Comparison of ENCODE assay signal across 11 cellular contexts in the genomic region with DNA sequence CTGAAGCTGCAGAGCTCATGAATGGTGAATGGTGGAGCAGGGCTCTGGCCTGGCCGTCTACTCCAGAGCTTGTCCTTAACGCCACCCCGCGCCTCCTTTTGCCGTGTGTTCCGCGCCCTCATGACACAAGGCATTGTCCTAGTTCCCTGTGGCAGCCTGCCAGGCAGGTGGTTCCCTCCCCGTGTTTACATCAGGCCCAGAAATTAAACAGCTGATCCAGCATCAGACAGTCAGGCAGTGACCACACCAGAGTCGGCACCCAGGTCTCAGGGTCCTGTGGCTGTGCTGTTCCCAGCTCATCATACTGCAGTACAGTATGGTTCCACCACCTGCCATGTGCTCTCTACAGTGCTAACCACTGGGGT.
DNase-seq lines count a peak whose midpoint lies in the region; ATAC-seq, FAIRE-seq and TF ChIP-seq lines count a peak whose summit lies in the region.
"Had no signal": no experiment of that assay in that cellular context is flagged by ENCODE, and none has a peak within 500 bp of the region (broad histone marks: within the 10 kb centered on the region; RNA-seq: fewer than 3 reads in every experiment).

No MANE protein-coding gene starts in this region.

- H3K36me3 ChIP-seq in pancreas (no peaks in the 10 kb centered on the region), left lung (no peaks in the 10 kb centered on the region)
- H3K36me3 ChIP-seq: sigmoid colon had no signal

- intact Hi-C loops in pancreas (cut with DNase I) (no loop called here), left lung (cut with DNase I) (no loop called here)

- peak overlapping the region; percentile 88 for H3K4me3 Mint-ChIP-seq in T-helper 2 cell treated with Interferon-gamma antibody and Interleukin-4, amounts not matched to agents 5 μg/mL and 100 μg/mL, for 36 hours

- peak overlapping the region; percentile 82 for H3K27ac ChIP-seq in caudate nucleus (ENCODE audit: low read depth, low read length)
- H3K27ac ChIP-seq in pancreas: no peak overlapping the region
- H3K27ac ChIP-seq in left lung: no peak overlapping the region
- H3K27ac ChIP-seq: sigmoid colon had no signal

- peaks cover 12 to 25% (median 23%) of the 10 kb centered on the region in 3 donors for H3K4me1 ChIP-seq in pancreas
- H3K4me1 ChIP-seq in left lung: peaks cover 0 to 21% of the 10 kb centered on the region in 2 donors
- H3K4me1 ChIP-seq: sigmoid colon had no signal

- no peaks in the 10 kb centered on the region for H3K27me3 Mint-ChIP-seq in T-helper 2 cell treated with Interferon-gamma antibody and Interleukin-4, amounts not matched to agents 5 μg/mL and 100 μg/mL, for 36 hours (ENCODE audit: low read depth)

- H3K4me1 Mint-ChIP-seq in T-helper 2 cell treated with Interferon-gamma antibody and Interleukin-4, amounts not matched to agents 5 μg/mL and 100 μg/mL, for 36 hours (ENCODE audit: low read depth): peaks cover 45% of the 10 kb centered on the region

- TF ChIP-seq CTCF in pancreas (IDR thresholded peaks at IDR 0.05): no peak
- no peak for TF ChIP-seq CTCF in left lung (IDR thresholded peaks at IDR 0.05)

- H3K36me3 Mint-ChIP-seq in T-helper 2 cell treated with Interferon-gamma antibody and Interleukin-4, amounts not matched to agents 5 μg/mL and 100 μg/mL, for 36 hours (ENCODE audit: low read depth): peaks cover 5% of the 10 kb centered on the region

- DNase-seq in T-helper 2 cell treated with Interferon-gamma antibody and Interleukin-4, amounts not matched to agents 5 μg/mL and 100 μg/mL, for 36 hours (ENCODE audit: low spot score): no peak
- DNase-seq in T-helper 2 cell: no peak
- DNase-seq in NCI-H2029 treated with DMSO at 0.1 percent for 48 hours (lab: John Stamatoyannopoulos, UW): peak; percentile 67
- DNase-seq in caudate nucleus (lab: John Stamatoyannopoulos, UW): peak in 8 of 61 donors; percentile 23 to 75 (median 50)
- DNase-seq in pancreas: peak; percentile 67 to 89 (median 80)
- no peak for DNase-seq in left lung
- no peak for DNase-seq in Kasumi-1 (lab: John Stamatoyannopoulos, UW)
- DNase-seq in NCI-H524 treated with DMSO at 0.1 percent for 48 hours (lab: John Stamatoyannopoulos, UW): no peak
- DNase-seq: KBM-7, sigmoid colon had no signal

- no peak for FAIRE-seq in pancreas (lab: Jason Lieb, UNC)
- FAIRE-seq: colon had no signal

- no peaks in the 10 kb centered on the region for H3K9me3 Mint-ChIP-seq in T-helper 2 cell treated with Interferon-gamma antibody and Interleukin-4, amounts not matched to agents 5 μg/mL and 100 μg/mL, for 36 hours

- 12 to 31% methylated on average over 9 of the region's 9 CpGs for WGBS in pancreas, 2 donors

- ATAC-seq in pancreas (peak; percentile 58 to 69 (median 66)), left lung (no peak)

- H3K27me3 ChIP-seq in pancreas (no peaks in the 10 kb centered on the region), left lung (no peaks in the 10 kb centered on the region)
- H3K27me3 ChIP-seq: sigmoid colon had no signal

- H3K27ac Mint-ChIP-seq in T-helper 2 cell treated with Interferon-gamma antibody and Interleukin-4, amounts not matched to agents 5 μg/mL and 100 μg/mL, for 36 hours: peak overlapping the region; percentile 100

- no peak overlapping the region for H3K4me3 ChIP-seq in pancreas
- no peak overlapping the region for H3K4me3 ChIP-seq in left lung
- H3K4me3 ChIP-seq: sigmoid colon had no signal

- H3K9me3 ChIP-seq in pancreas: no peaks in the 10 kb centered on the region
- H3K9me3 ChIP-seq in left lung: no peaks in the 10 kb centered on the region
- H3K9me3 ChIP-seq: sigmoid colon had no signal

Comparison
In these comparisons a context has a peak if more than half of its experiments do, and no peak if none do; other contexts are left out.
1. DNase-seq: peak in NCI-H2029 treated with DMSO at 0.1 percent for 48 hours (single experiment) and pancreas (6 of 6); none in T-helper 2 cell treated with Interferon-gamma antibody and Interleukin-4, amounts not matched to agents 5 μg/mL and 100 μg/mL, for 36 hours (single experiment), T-helper 2 cell (0 of 5), left lung (0 of 2), Kasumi-1 (0 of 2) and NCI-H524 treated with DMSO at 0.1 percent for 48 hours (single experiment).